8 cellular contexts compared by ENCODE assay signal in the genomic region with DNA sequence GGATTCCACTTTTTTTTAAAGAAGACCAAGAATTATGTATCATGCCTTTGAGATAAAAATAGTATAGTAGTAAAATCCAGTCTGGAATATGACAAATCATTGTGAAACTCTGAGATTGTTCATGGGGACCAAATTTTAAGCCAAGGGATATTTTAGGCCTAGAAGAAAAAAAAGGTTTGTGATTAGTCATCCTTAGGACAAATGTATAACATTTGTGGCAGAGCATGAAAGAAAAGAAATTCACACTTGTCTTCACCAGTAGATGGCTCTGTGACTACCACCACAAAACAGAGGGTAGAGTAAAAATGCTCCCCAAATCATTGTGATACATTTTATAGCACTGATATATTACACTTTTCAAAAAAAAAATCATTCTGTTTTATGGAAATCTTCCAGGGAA.
DNase-seq lines count a peak whose midpoint lies in the region; ATAC-seq, FAIRE-seq and TF ChIP-seq lines count a peak whose summit lies in the region.

No MANE protein-coding gene starts in this region.

- ATAC-seq in GM19351 (IDR thresholded peaks at IDR 0.05; ENCODE audit: unreplicated experiment), result peak; percentile 60
- ATAC-seq in gastrocnemius medialis, result no peak
- no peak for ATAC-seq in aorta (ENCODE audit: low FRiP score)

- no peaks in the 10 kb centered on the region for H3K36me3 ChIP-seq in gastrocnemius medialis
- no peaks in the 10 kb centered on the region for H3K36me3 ChIP-seq in aorta (ENCODE audit: control insufficient read depth in 1 of 2, insufficient read depth in 2 of 2, low read length in 1 of 2)

- H3K27me3 ChIP-seq in gastrocnemius medialis (no peaks in the 10 kb centered on the region), aorta (ENCODE audit: control insufficient read depth in 1 of 2, insufficient read depth in 2 of 2, low read length in 1 of 2) (no peaks in the 10 kb centered on the region)

- FAIRE-seq in RCC 7860 (lab: Jason Lieb, UNC), result peak; percentile 12

- H3K36me3 Mint-ChIP-seq in immature natural killer cell, result no peaks in the 10 kb centered on the region

- H3K27ac ChIP-seq in gastrocnemius medialis (no peak overlapping the region), aorta (ENCODE audit: low read depth in 1 of 2, low read length in 2 of 2) (no peak overlapping the region)

- no peaks in the 10 kb centered on the region for H3K4me1 Mint-ChIP-seq in immature natural killer cell

- no peaks in the 10 kb centered on the region for H3K27me3 Mint-ChIP-seq in immature natural killer cell (ENCODE audit: low read depth in 3 of 3)

- no peaks in the 10 kb centered on the region for H3K4me1 ChIP-seq in gastrocnemius medialis
- H3K4me1 ChIP-seq in aorta (ENCODE audit: control insufficient read depth in 1 of 2, insufficient read depth in 2 of 2, low read length in 2 of 2), result no peaks in the 10 kb centered on the region

- H3K4me3 ChIP-seq in gastrocnemius medialis (no peak overlapping the region), aorta (ENCODE audit: low read length in 2 of 2) (no peak overlapping the region)

- intact Hi-C loops in gastrocnemius medialis (cut with DNase I; ENCODE audit: low total_unique reads) (no loop called here), aorta (cut with DNase I) (no loop called here)

- no peaks in the 10 kb centered on the region for H3K9me3 ChIP-seq in gastrocnemius medialis
- H3K9me3 ChIP-seq in aorta (ENCODE audit: control insufficient read depth, low read length), result no peaks in the 10 kb centered on the region

- H3K4me3 Mint-ChIP-seq in immature natural killer cell, result no peak overlapping the region

- TF ChIP-seq POLR2A in gastrocnemius medialis (IDR thresholded peaks at IDR 0.05), result no peak

- peak; percentile 42 for DNase-seq in AG09319 (ENCODE audit: extremely low read depth, low read depth)
- DNase-seq in RCC 7860 (ENCODE audit: low spot score), result peak; percentile 13
- DNase-seq in foreskin melanocyte, result peak; percentile 49
- no peak for DNase-seq in gastrocnemius medialis
- no peak for DNase-seq in immature natural killer cell
- no peak for DNase-seq in effector CD4-positive, alpha-beta T cell
- DNase-seq in aorta, result no peak

- peak; percentile 43 for TF ChIP-seq CTCF in AG09319 (IDR thresholded peaks at IDR 0.05; ENCODE audit: low read depth, low read length)
- no peak for TF ChIP-seq CTCF in gastrocnemius medialis (IDR thresholded peaks at IDR 0.05 in 4 of 5, conservative IDR thresholded peaks at IDR 0.05 in 1 of 5)

- peaks cover 2 to 38% (median 5%) of the 10 kb centered on the region in 6 donors for H3K9me3 Mint-ChIP-seq in immature natural killer cell

- in situ Hi-C loops in gastrocnemius medialis (cut with MboI; ENCODE audit: low sequenced_read_pairs in 4 of 4), result no loop called here

- no peak overlapping the region for H3K27ac Mint-ChIP-seq in immature natural killer cell

Comparison
In these comparisons a context has a peak if more than half of its experiments do, and no peak if none do; other contexts are left out.
1. DNase-seq: peak in AG09319 (single experiment), RCC 7860 (single experiment) and foreskin melanocyte (single experiment); none in gastrocnemius medialis (0 of 2), immature natural killer cell (0 of 3), effector CD4-positive, alpha-beta T cell (single experiment) and aorta (0 of 2).